ENCODE assay signal across 10 cellular contexts in genomic region chr9:35730486-35730854, GRCh38. TPM values are rescaled to one million over a fixed set of nuclear protein-coding genes. Genes with fewer than 3 reads are reported as not detected.
DNase-seq lines count a peak whose midpoint lies in the region; ATAC-seq and TF ChIP-seq lines count a peak whose summit lies in the region.
"Had no signal": no experiment of that assay in that cellular context is flagged by ENCODE, and none has a peak within 500 bp of the region (broad histone marks: within the 10 kb centered on the region; RNA-seq: fewer than 3 reads in every experiment).

No MANE protein-coding gene starts in this region.

- TF ChIP-seq POLR2A in adrenal gland (IDR thresholded peaks at IDR 0.05): no peak

- ATAC-seq in GM19463 (IDR thresholded peaks at IDR 0.05; ENCODE audit: unreplicated experiment): no peak
- ATAC-seq in HG02610 (IDR thresholded peaks at IDR 0.05; ENCODE audit: unreplicated experiment): no peak
- ATAC-seq: sciatic nerve had no signal

- WGBS in adrenal gland, 4 donors: 63 to 73% (median 71%) methylated on average over 2 of the region's 2 CpGs
- WGBS in liver: 77% methylated on average over 2 of the region's 2 CpGs
- over 99% methylated on average over 2 of the region's 2 CpGs for WGBS in thymus

- peak overlapping the region; percentile 15 for H3K27ac Mint-ChIP-seq in activated CD4-positive, alpha-beta T cell treated with anti-CD3 and anti-CD28 coated beads, Interleukin-2, amount 10 ng/mL, durations not matched to agents 7 days and 5 days

- H3K4me3 ChIP-seq in adrenal gland: peak overlapping the region in 1 of 4 donors; percentile 90
- H3K4me3 ChIP-seq in liver (ENCODE audit: low read depth in 1 of 3, low read length in 3 of 3): peak overlapping the region; percentile 75 to 91 (median 85)
- H3K4me3 ChIP-seq in thymus (ENCODE audit: low read length): peak overlapping the region; percentile 74

- no peaks in the 10 kb centered on the region for H3K9me3 ChIP-seq in adrenal gland (replicated peaks in 1 of 3)
- H3K9me3 ChIP-seq in liver (ENCODE audit: control insufficient read depth in 4 of 4, low read length in 3 of 4): no peaks in the 10 kb centered on the region
- no peaks in the 10 kb centered on the region for H3K9me3 ChIP-seq in thymus (ENCODE audit: control insufficient read depth)

- TF ChIP-seq RAD21 in liver (IDR thresholded peaks at IDR 0.05): no peak

- H3K4me3 Mint-ChIP-seq in activated CD4-positive, alpha-beta T cell treated with anti-CD3 and anti-CD28 coated beads, Interleukin-2, amount 10 ng/mL, durations not matched to agents 7 days and 5 days: no peak overlapping the region

- H3K36me3 Mint-ChIP-seq in activated CD4-positive, alpha-beta T cell treated with anti-CD3 and anti-CD28 coated beads, Interleukin-2, amount 10 ng/mL, durations not matched to agents 7 days and 5 days (ENCODE audit: low read depth): peaks cover 30% of the 10 kb centered on the region

- TF ChIP-seq CTCF in adrenal gland (IDR thresholded peaks at IDR 0.05) (no peak), liver (IDR thresholded peaks at IDR 0.05; ENCODE audit: low read depth, low read length, missing input control) (no peak)

- no peaks in the 10 kb centered on the region for H3K9me3 Mint-ChIP-seq in activated CD4-positive, alpha-beta T cell treated with anti-CD3 and anti-CD28 coated beads, Interleukin-2, amount 10 ng/mL, durations not matched to agents 7 days and 5 days

- H3K27ac ChIP-seq in adrenal gland (peak overlapping the region in 4 of 5 donors; percentile 83 to 99 (median 94)), liver (ENCODE audit: low read depth in 1 of 2, low read length in 2 of 2) (peak overlapping the region; percentile 95 to 98), thymus (ENCODE audit: low read depth) (no peak overlapping the region)

- no peaks in the 10 kb centered on the region for H3K27me3 Mint-ChIP-seq in activated CD4-positive, alpha-beta T cell treated with anti-CD3 and anti-CD28 coated beads, Interleukin-2, amount 10 ng/mL, durations not matched to agents 7 days and 5 days

- intact Hi-C loops in adrenal gland (cut with DNase I): loop anchor here in 1 of 2 donors (5.0 kb wide), 1 partner anchor 68 kb away; no protein-coding TSS in a partner anchor

- H3K27me3 ChIP-seq in adrenal gland (no peaks in the 10 kb centered on the region), liver (ENCODE audit: control insufficient read depth in 4 of 4, insufficient read depth in 4 of 4, low read length in 3 of 4) (no peaks in the 10 kb centered on the region), thymus (ENCODE audit: control insufficient read depth, insufficient read depth) (no peaks in the 10 kb centered on the region)

- no peak for DNase-seq in activated CD4-positive, alpha-beta T cell treated with anti-CD3 and anti-CD28 coated beads, Interleukin-2, amount 10 ng/mL, durations not matched to agents 7 days and 5 days
- DNase-seq in activated CD4-positive, alpha-beta T cell treated with anti-CD3 and anti-CD28 coated beads, Interleukin-2, amount 50 U/mL, for 1 hour: no peak
- DNase-seq in adrenal gland (no peak), 8988T (no peak)

- POLR2A ChIA-PET in activated CD4-positive, alpha-beta T cell treated with anti-CD3 and anti-CD28 coated beads, Interleukin-2, amount 10 ng/mL, durations not matched to agents 7 days and 5 days (lab: Charles Lee): no interaction called here

- peaks cover 13% of the 10 kb centered on the region for H3K4me1 Mint-ChIP-seq in activated CD4-positive, alpha-beta T cell treated with anti-CD3 and anti-CD28 coated beads, Interleukin-2, amount 10 ng/mL, durations not matched to agents 7 days and 5 days

- H3K9ac ChIP-seq in liver (ENCODE audit: low read depth in 1 of 2, low read length in 2 of 2): peak overlapping the region; percentile 25 to 96

- CTCF ChIA-PET in activated CD4-positive, alpha-beta T cell treated with anti-CD3 and anti-CD28 coated beads, Interleukin-2, amount 10 ng/mL, durations not matched to agents 7 days and 5 days (lab: Charles Lee): interaction anchor here (0.6 to 9.8 kb wide), 15 partner anchors 8 to 156 kb away, joined by 3 to 112 read pairs (median 3); partner anchors contain the start of genes CCDC107, GBA2, MSMP and RGP1

- peaks cover 56 to 70% of the 10 kb centered on the region in 2 donors for H3K4me1 ChIP-seq in adrenal gland (replicated peaks in 1 of 2)
- H3K4me1 ChIP-seq in liver (ENCODE audit: control insufficient read depth in 4 of 4, insufficient read depth in 4 of 4, low read length in 3 of 4): peaks cover 21 to 64% (median 56%) of the 10 kb centered on the region in 4 donors
- H3K4me1 ChIP-seq in thymus (ENCODE audit: control insufficient read depth, insufficient read depth, low read length): peaks cover 56% of the 10 kb centered on the region

- peaks cover 0 to 16% of the 10 kb centered on the region in 2 donors for H3K36me3 ChIP-seq in adrenal gland (replicated peaks in 1 of 2)
- peaks cover 0 to 8% (median 2%) of the 10 kb centered on the region in 4 donors for H3K36me3 ChIP-seq in liver (ENCODE audit: control insufficient read depth in 4 of 4, insufficient read depth in 3 of 4, low read depth in 1 of 4, low read length in 3 of 4)
- peaks cover 9% of the 10 kb centered on the region for H3K36me3 ChIP-seq in thymus (ENCODE audit: control insufficient read depth, insufficient read depth)

TF ChIP-seq in liver, 16 proteins besides CTCF, POLR2A, EP300 and RAD21 (continues in another document):
- TF ChIP-seq ATF3 (IDR thresholded peaks at IDR 0.05) (no peak), SP1 (IDR thresholded peaks at IDR 0.05) (no peak), MAX (IDR thresholded peaks at IDR 0.05) (no peak), FOXA2 (IDR thresholded peaks at IDR 0.05) (no peak), GABPA (IDR thresholded peaks at IDR 0.05 in 1 of 2, conservative IDR thresholded peaks at IDR 0.05 in 1 of 2) (no peak), FOXA1 (IDR thresholded peaks at IDR 0.05) (no peak), JUND (IDR thresholded peaks at IDR 0.05) (no peak), NR2F2 (IDR thresholded peaks at IDR 0.05) (no peak), RXRA (IDR thresholded peaks at IDR 0.05) (no peak), TAF1 (conservative IDR thresholded peaks at IDR 0.05) (no peak)

RNA-seq across cellular contexts. Expression of gene TLN1, which starts 1.5 kb away (rescaled TPM):
- total RNA-seq in activated CD4-positive, alpha-beta T cell treated with anti-CD3 and anti-CD28 coated beads, Interleukin-2, amount 10 ng/mL, durations not matched to agents 7 days and 5 days: 100 to 1,000 TPM; 362 to 422 TPM
- total RNA-seq in adrenal gland (100 to 1,000 TPM; 269 to 565 (median 372) TPM), liver (100 to 1,000 TPM; 149 to 184 TPM)
- polyA plus RNA-seq in adrenal gland (100 to 1,000 TPM; 165 to 232 (median 178) TPM), liver (100 to 1,000 TPM in 1 of 2 donors, 10 to 100 TPM in 1; 24.5 to 102 TPM), thymus (74.5 TPM)

RNA-seq across cellular contexts. Expression of gene CREB3, which starts 2.0 kb away (rescaled TPM):
- total RNA-seq in activated CD4-positive, alpha-beta T cell treated with anti-CD3 and anti-CD28 coated beads, Interleukin-2, amount 10 ng/mL, durations not matched to agents 7 days and 5 days: 10 to 100 TPM; 18.1 to 18.3 TPM
- total RNA-seq in adrenal gland: 100 to 1,000 TPM in 1 of 8 donors, 10 to 100 TPM in 7; 47.0 to 142 (median 59.0) TPM
- polyA plus RNA-seq in adrenal gland: 100 to 1,000 TPM in 1 of 3 donors, 10 to 100 TPM in 2; 47.6 to 113 (median 52.0) TPM
- total RNA-seq in liver: 10 to 100 TPM in 1 of 2 donors, 1 to 10 TPM in 1; 9.2 to 21.3 TPM
- 10 to 100 TPM; 14.9 to 21.4 TPM for polyA plus RNA-seq in liver
- polyA plus RNA-seq in thymus: 25.6 TPM

RNA-seq across cellular contexts. Expression of gene GBA2, which starts 18.6 kb away (rescaled TPM):
- total RNA-seq in activated CD4-positive, alpha-beta T cell treated with anti-CD3 and anti-CD28 coated beads, Interleukin-2, amount 10 ng/mL, durations not matched to agents 7 days and 5 days: 10 to 100 TPM; 42.8 to 44.1 TPM
- total RNA-seq in adrenal gland (10 to 100 TPM; 28.5 to 74.5 (median 52.6) TPM), liver (10 to 100 TPM; 24.1 to 65.3 TPM)
- polyA plus RNA-seq in adrenal gland (10 to 100 TPM; 42.4 to 84.8 (median 79.0) TPM), liver (10 to 100 TPM; 24.5 to 27.1 TPM), thymus (36.9 TPM)

RNA-seq across cellular contexts. Expression of gene RGP1, which starts 18.6 kb away (rescaled TPM):
- total RNA-seq in activated CD4-positive, alpha-beta T cell treated with anti-CD3 and anti-CD28 coated beads, Interleukin-2, amount 10 ng/mL, durations not matched to agents 7 days and 5 days: 10 to 100 TPM; 24.7 to 28.4 TPM
- total RNA-seq in adrenal gland (10 to 100 TPM; 17.1 to 41.2 (median 28.9) TPM), liver (10 to 100 TPM in 1 of 2 donors, 1 to 10 TPM in 1; 5.1 to 10.7 TPM)
- polyA plus RNA-seq in adrenal gland (10 to 100 TPM in 2 of 3 donors, 1 to 10 TPM in 1; 6.4 to 24.7 (median 13.5) TPM), liver (1 to 10 TPM; 2.6 to 6.6 TPM), thymus (6.5 TPM)

RNA-seq across cellular contexts. Expression of gene MSMP, which starts 23.6 kb away (rescaled TPM):
- not detected for total RNA-seq in activated CD4-positive, alpha-beta T cell treated with anti-CD3 and anti-CD28 coated beads, Interleukin-2, amount 10 ng/mL, durations not matched to agents 7 days and 5 days
- 1 to 10 TPM in 2 of 8 donors, not detected in 6; 1.1 to 2.0 TPM for total RNA-seq in adrenal gland
- polyA plus RNA-seq in adrenal gland: 1 to 10 TPM in 1 of 3 donors, under 1 TPM in 1, not detected in 1; 0.56 to 1.3 TPM
- not detected for total RNA-seq in liver
- polyA plus RNA-seq in liver: not detected
- polyA plus RNA-seq in thymus: 0.25 TPM
- total RNA-seq: cerebellum, sciatic nerve had no signal
